8 cellular contexts compared by ENCODE assay signal in genomic region chr6:47247227-47247797, GRCh38.
A peak's percentile ranks its signal among the peaks of the same experiment; 100 is the strongest.
DNase-seq lines count a peak whose midpoint lies in the region; ATAC-seq, FAIRE-seq and TF ChIP-seq lines count a peak whose summit lies in the region.

No MANE protein-coding gene starts in this region.

- CTCF ChIA-PET in GM10248 (lab: Yijun Ruan, JAX), result interaction anchor here (1.3 kb wide), 1 partner anchor 13 kb away, joined by 3 read pairs; no protein-coding TSS in a partner anchor

- DNase-seq in GM18507 (ENCODE audit: extremely low spot score, insufficient read length, low read depth), result no peak
- peak; percentile 24 for DNase-seq in NCI-H1694 treated with DMSO at 0.1 percent for 48 hours (lab: John Stamatoyannopoulos, UW)
- peak; percentile 23 for DNase-seq in bronchial epithelial cell (ENCODE audit: low read depth)
- DNase-seq in renal cortical epithelial cell (ENCODE audit: low read depth), result peak; percentile 43
- no peak for DNase-seq in T-helper 2 cell
- no peak for DNase-seq in GM10248 (ENCODE audit: extremely low spot score)

- H3K27me3 ChIP-seq in bronchial epithelial cell (ENCODE audit: control insufficient read depth, insufficient read depth, low read length), result no peaks in the 10 kb centered on the region

- no peak overlapping the region for H3K4me3 ChIP-seq in bronchial epithelial cell (ENCODE audit: low read depth, low read length)

- POLR2A ChIA-PET in GM10248 (lab: Yijun Ruan, JAX), result no interaction called here

- ATAC-seq in HG02759 (IDR thresholded peaks at IDR 0.05; ENCODE audit: unreplicated experiment), result peak; percentile 57
- ATAC-seq in GM21367 (IDR thresholded peaks at IDR 0.05; ENCODE audit: unreplicated experiment), result no peak

- no peak for TF ChIP-seq CTCF in bronchial epithelial cell (IDR thresholded peaks at IDR 0.05; ENCODE audit: insufficient read depth, low read length, severe bottlenecking)
- TF ChIP-seq CTCF in GM10248 (IDR thresholded peaks at IDR 0.05; ENCODE audit: control extremely low read depth, extremely low read depth, low read depth, missing control alignments), result no peak

- peak; percentile 50 for FAIRE-seq in GM18507 (lab: Jason Lieb, UNC)
- no peak for FAIRE-seq in bronchial epithelial cell (lab: Jason Lieb, UNC)

- H3K36me3 ChIP-seq in bronchial epithelial cell (ENCODE audit: control insufficient read depth, insufficient read depth, low read length), result peaks cover 2% of the 10 kb centered on the region

Comparison
In these comparisons a context has a peak if more than half of its experiments do, and no peak if none do; other contexts are left out.
1. DNase-seq: peak in NCI-H1694 treated with DMSO at 0.1 percent for 48 hours (single experiment), bronchial epithelial cell (single experiment) and renal cortical epithelial cell (single experiment); none in GM18507 (single experiment), T-helper 2 cell (0 of 5) and GM10248 (single experiment).